ENCODE assay signal across 19 cellular contexts in genomic region chr3:46334911-46335478, GRCh38. TPM values are rescaled to one million over a fixed set of nuclear protein-coding genes. Genes with fewer than 3 reads are reported as not detected.
DNase-seq lines count a peak whose midpoint lies in the region; ATAC-seq, FAIRE-seq and TF ChIP-seq lines count a peak whose summit lies in the region.
"Had no signal": no experiment of that assay in that cellular context is flagged by ENCODE, and none has a peak within 500 bp of the region (broad histone marks: within the 10 kb centered on the region; RNA-seq: fewer than 3 reads in every experiment).

No MANE protein-coding gene starts in this region.

- TF ChIP-seq CTCF in AG09309 (IDR thresholded peaks at IDR 0.05; ENCODE audit: control insufficient read depth, insufficient read depth, low read depth, low read length, missing control alignments) (no peak), HEK293 (tag by site-specific recombination; IDR thresholded peaks at IDR 0.05) (no peak), kidney epithelial cell (IDR thresholded peaks at IDR 0.05; ENCODE audit: insufficient read depth, low read length, poor library complexity, severe bottlenecking) (no peak), GM10248 (IDR thresholded peaks at IDR 0.05; ENCODE audit: control extremely low read depth, extremely low read depth, low read depth, missing control alignments) (no peak), pancreas (IDR thresholded peaks at IDR 0.05) (no peak)

- H3K9me3 ChIP-seq in HEK293 (ENCODE audit: control insufficient read depth, insufficient read depth, low read depth, low read length): no peaks in the 10 kb centered on the region
- H3K9me3 ChIP-seq in pancreas: no peaks in the 10 kb centered on the region

- DNase-seq in AG09309 (ENCODE audit: low read depth): peak; percentile 44
- DNase-seq in amniotic epithelial cell (ENCODE audit: low read depth): peak; percentile 70
- peak; percentile 45 for DNase-seq in kidney epithelial cell (ENCODE audit: low read depth)
- DNase-seq in GM10248 (ENCODE audit: extremely low spot score): no peak
- DNase-seq in pancreas: no peak
- DNase-seq in stimulated activated naive CD4-positive, alpha-beta T cell treated with Interleukin-2 at 50 U/mL for 16 hours (lab: John Stamatoyannopoulos, UW): no peak
- DNase-seq: activated CD4-positive, CD25-positive, alpha-beta regulatory T cell; activated naive CD4-positive, alpha-beta T cell treated with anti-CD3 and anti-CD28 coated beads for 36 hours; cortex of kidney; NCI-H1105 treated with DMSO at 0.1 percent for 48 hours; NCI-H526 treated with DMSO at 0.1 percent for 48 hours; occipital lobe; stimulated activated naive B cell treated with anti-CD40 and anti-IgM and Interleukin-4, amounts not matched to agents 10 μg/mL and 1 μg/mL and 100 μg/mL, for 72 hours had no signal

- ATAC-seq in pancreas (no peak), HG02798 (IDR thresholded peaks at IDR 0.05; ENCODE audit: poor library complexity, unreplicated experiment) (no peak)
- ATAC-seq: stimulated activated naive B cell treated with anti-CD40 and anti-IgM and Interleukin-4, amounts not matched to agents 10 μg/mL and 1 μg/mL and 100 μg/mL, for 72 hours had no signal

- POLR2A ChIA-PET in HEK293 (lab: Yijun Ruan, JAX): interaction anchor here (0.6 kb wide), 1 partner anchor 1993 kb away, joined by 4 read pairs; no protein-coding TSS in a partner anchor
- POLR2A ChIA-PET in GM10248 (lab: Yijun Ruan, JAX): no interaction called here

- H3K4me3 ChIP-seq in AG09309 (ENCODE audit: control insufficient read depth, low read depth, low read length) (no peak overlapping the region), HEK293 (ENCODE audit: low read depth, low read length) (no peak overlapping the region), kidney epithelial cell (ENCODE audit: low read depth, low read length) (no peak overlapping the region), pancreas (no peak overlapping the region)
- H3K4me3 ChIP-seq: SK-N-MC had no signal

- intact Hi-C loops in pancreas (cut with DNase I): no loop called here

- H3K27ac ChIP-seq in HEK293 (ENCODE audit: extremely low read depth, low read depth, low read length): no peak overlapping the region
- no peak overlapping the region for H3K27ac ChIP-seq in pancreas
- H3K27ac ChIP-seq: C4-2B, SK-N-MC had no signal

- 60 to 77% methylated on average over 4 of the region's 4 CpGs for WGBS in pancreas, 2 donors

- no peaks in the 10 kb centered on the region for H3K27me3 ChIP-seq in kidney epithelial cell (ENCODE audit: control insufficient read depth, insufficient read depth, low read length)
- H3K27me3 ChIP-seq in pancreas: no peaks in the 10 kb centered on the region

- no peak for FAIRE-seq in pancreas (lab: Jason Lieb, UNC)

- CTCF ChIA-PET in HEK293 (lab: Yijun Ruan, JAX) (no interaction called here), GM10248 (lab: Yijun Ruan, JAX) (interaction anchor here (1.4 to 2.0 kb wide), 5 partner anchors 10 to 35 kb away, joined by 3 to 5 read pairs (median 4); partner anchors contain the start of genes CCR2 and CCR5)

- H3K36me3 ChIP-seq in HEK293 (ENCODE audit: control insufficient read depth in 2 of 2, insufficient read depth in 1 of 2, low read length in 2 of 2) (no peaks in the 10 kb centered on the region), kidney epithelial cell (ENCODE audit: control insufficient read depth, insufficient read depth, low read length) (no peaks in the 10 kb centered on the region), pancreas (no peaks in the 10 kb centered on the region)

- H3K4me1 ChIP-seq in HEK293 (ENCODE audit: control insufficient read depth, insufficient read depth, low read length): no peaks in the 10 kb centered on the region
- H3K4me1 ChIP-seq in pancreas: no peaks in the 10 kb centered on the region

TF ChIP-seq in HEK293, 187 proteins besides CTCF, POLR2A, EP300 and RAD21:
- no peak for TF ChIP-seq GLIS2 (tag by site-specific recombination; IDR thresholded peaks at IDR 0.05)
- no peak for TF ChIP-seq ZNF223 (tag by site-specific recombination; IDR thresholded peaks at IDR 0.05)
- no peak for TF ChIP-seq ZBTB48 (tag by site-specific recombination; IDR thresholded peaks at IDR 0.05)
- TF ChIP-seq SETDB1 (IDR thresholded peaks at IDR 0.05; ENCODE audit: insufficient read length, low read length): peak; percentile 44
- TF ChIP-seq RBAK (tag by site-specific recombination; IDR thresholded peaks at IDR 0.05): no peak
- peak; percentile 74 for TF ChIP-seq GFI1B (tag by site-specific recombination; IDR thresholded peaks at IDR 0.05)
- TF ChIP-seq ZFP41 (tag by site-specific recombination; IDR thresholded peaks at IDR 0.05; ENCODE audit: borderline replicate concordance): no peak

RNA-seq across cellular contexts. Expression of gene CCR2, which starts 18.9 kb away (rescaled TPM):
- not detected in 2 replicates for total RNA-seq in kidney epithelial cell
- 1 to 10 TPM in 2 of 6 donors, under 1 TPM in 4; 0.14 to 3.5 (median 0.54) TPM for total RNA-seq in pancreas
- under 1 TPM; 0.15 to 0.23 TPM for polyA plus RNA-seq in pancreas
- total RNA-seq: activated naive CD4-positive, alpha-beta T cell treated with anti-CD3 and anti-CD28 coated beads for 36 hours; G401; glomerular endothelial cell had no signal

RNA-seq across cellular contexts. Expression of gene CCR5, which starts 35.8 kb away (rescaled TPM):
- not detected in 2 replicates for total RNA-seq in kidney epithelial cell
- total RNA-seq in pancreas: 1 to 10 TPM in 2 of 6 donors, under 1 TPM in 4; 0.12 to 2.0 (median 0.61) TPM
- polyA plus RNA-seq in pancreas: under 1 TPM; 0.16 to 0.27 TPM
- total RNA-seq: activated naive CD4-positive, alpha-beta T cell treated with anti-CD3 and anti-CD28 coated beads for 36 hours; glomerular endothelial cell had no signal

Comparison
In these comparisons a context has a peak if more than half of its experiments do, and no peak if none do; other contexts are left out.
1. DNase-seq: peak in AG09309 (single experiment), amniotic epithelial cell (single experiment) and kidney epithelial cell (single experiment); none in GM10248 (single experiment), pancreas (0 of 6) and stimulated activated naive CD4-positive, alpha-beta T cell treated with Interleukin-2 at 50 U/mL for 16 hours (single experiment).